23 cellular contexts compared by ENCODE assay signal in the genomic region with DNA sequence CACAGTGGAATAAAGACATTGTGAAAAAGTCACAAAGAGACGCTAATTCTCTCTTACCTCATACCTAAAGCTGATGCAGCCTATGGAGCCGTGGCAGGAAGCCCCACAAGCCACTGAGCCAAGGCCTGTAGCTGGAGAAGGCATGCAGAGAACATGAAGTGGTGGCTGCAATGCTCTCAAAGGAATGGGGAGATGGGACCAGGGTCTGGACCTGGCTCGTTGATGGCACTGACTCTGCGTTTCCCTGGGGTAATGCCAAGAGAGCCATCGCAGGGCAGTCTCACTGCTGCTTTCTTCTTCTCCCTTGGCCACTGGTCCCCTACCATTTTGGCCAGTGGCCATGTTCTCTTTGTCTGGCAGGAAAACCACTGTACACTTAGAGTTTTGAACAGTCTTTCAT.
"Had no signal": no experiment of that assay in that cellular context is flagged by ENCODE, and none has a peak within 500 bp of the region (broad histone marks: within the 10 kb centered on the region; RNA-seq: fewer than 3 reads in every experiment).

No MANE protein-coding gene starts in this region.

- H3K9ac ChIP-seq: neural progenitor cell, parathyroid adenoma had no signal

- H3K4me1 ChIP-seq: neural progenitor cell, parathyroid adenoma, psoas muscle, uterus had no signal

- H3K4me2 ChIP-seq: neural progenitor cell had no signal

- H3K36me3 ChIP-seq: neural progenitor cell, ovary, right lobe of liver, sigmoid colon, stomach, tibial artery, transverse colon, upper lobe of right lung, uterus had no signal

- H3K27ac ChIP-seq: neural progenitor cell, ovary, parathyroid adenoma, psoas muscle, right lobe of liver, sigmoid colon, stomach, testis, tibial artery, transverse colon, upper lobe of right lung, uterus had no signal

- H3K79me2 ChIP-seq: parathyroid adenoma had no signal

- DNase-seq: natural killer cell; occipital lobe; ovary; psoas muscle; right cardiac atrium; right lobe of liver; sigmoid colon; small intestine; stimulated activated CD4-positive, alpha-beta T cell treated with anti-CD3 and anti-CD28 coated beads, Interleukin-15, amount 100 ng/mL, for 24 hours; stimulated activated CD4-positive, alpha-beta T cell treated with anti-CD3 and anti-CD28 coated beads, Interleukin-2, amount 100 ng/mL, for 24 hours; stimulated activated CD4-positive, alpha-beta T cell treated with anti-CD3 and anti-CD28 coated beads, Interleukin-2, amount 100 ng/mL, for 48 hours; stimulated activated CD4-positive, alpha-beta T cell treated with anti-CD3 and anti-CD28 coated beads, Interleukin-4, amount 100 ng/mL, for 24 hours; stimulated activated naive B cell treated with anti-CD40 and anti-IgM and Interleukin-4, amounts not matched to agents 10 μg/mL and 1 μg/mL and 100 μg/mL, for 72 hours; stimulated activated naive CD4-positive, alpha-beta T cell treated with Interleukin-2 at 50 U/mL for 16 hours; stomach; testis; tibial artery; transverse colon; upper lobe of right lung; uterus had no signal

- H3K9me3 ChIP-seq: ovary, psoas muscle, right lobe of liver, sigmoid colon, stomach, testis, tibial artery, transverse colon, upper lobe of right lung, uterus had no signal

- ATAC-seq: natural killer cell; psoas muscle; right cardiac atrium; right lobe of liver; stimulated activated effector memory CD8-positive, alpha-beta T cell treated with anti-CD3 and anti-CD28 coated beads, Interleukin-12 subunit alpha, Interleukin-12 subunit beta, amount 100 ng/mL, for 72 hours; stimulated activated naive B cell treated with anti-CD40 and anti-IgM and Interleukin-4, amounts not matched to agents 10 μg/mL and 1 μg/mL and 100 μg/mL, for 72 hours; upper lobe of right lung had no signal

- H3K27me3 ChIP-seq: neural progenitor cell, ovary, right lobe of liver, sigmoid colon, stomach, testis, tibial artery, transverse colon, upper lobe of right lung, uterus had no signal

- FAIRE-seq: small intestine had no signal

- H3K4me3 ChIP-seq: neural progenitor cell, ovary, psoas muscle, right lobe of liver, sigmoid colon, stomach, testis, tibial artery, transverse colon, upper lobe of right lung, uterus had no signal

- H2AFZ ChIP-seq: neural progenitor cell, parathyroid adenoma had no signal
